ENCODE assay signal across 24 cellular contexts in the genomic region with DNA sequence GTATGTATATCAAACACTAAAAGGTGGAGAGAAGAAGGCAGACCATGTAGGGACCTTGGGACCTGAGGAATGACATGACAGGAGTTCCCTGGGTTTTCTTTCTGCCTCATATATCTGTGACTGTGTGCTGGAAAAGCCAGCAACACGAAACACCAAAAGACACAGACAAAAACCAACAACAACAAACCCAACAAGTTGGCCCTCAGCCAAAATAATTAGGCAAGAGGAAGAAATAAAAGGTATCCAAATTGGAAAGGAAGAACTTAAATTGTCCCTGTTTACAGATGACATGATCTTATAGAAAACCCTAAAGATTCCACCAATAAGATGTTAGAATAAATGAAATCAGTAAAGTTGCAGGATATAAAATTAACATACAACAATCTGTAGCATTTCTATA. TPM values are rescaled to one million over a fixed set of nuclear protein-coding genes. Genes with fewer than 3 reads are reported as not detected.
"Had no signal": no experiment of that assay in that cellular context is flagged by ENCODE, and none has a peak within 500 bp of the region (broad histone marks: within the 10 kb centered on the region; RNA-seq: fewer than 3 reads in every experiment).

No MANE protein-coding gene starts in this region.

- H3K27ac ChIP-seq: foreskin keratinocyte, SK-N-MC, WERI-Rb-1 had no signal

- H3K27ac Mint-ChIP-seq: activated naive CD8-positive, alpha-beta T cell; mesothelial cell of epicardium; stimulated activated memory B cell treated with anti-CD40 and anti-IgM and Interleukin-4, amounts not matched to agents 10 μg/mL and 1 μg/mL and 100 μg/mL, for 72 hours; T-cell had no signal

- H3K4me3 Mint-ChIP-seq: activated naive CD8-positive, alpha-beta T cell; activated T-cell treated with anti-CD3 and anti-CD28 coated beads, Interleukin-2, amount 50 U/mL, for 4 hours; mesothelial cell of epicardium; stimulated activated memory B cell treated with anti-CD40 and anti-IgM and Interleukin-4, amounts not matched to agents 10 μg/mL and 1 μg/mL and 100 μg/mL, for 72 hours; T-cell had no signal

- ATAC-seq: activated T-cell treated with anti-CD3 and anti-CD28 coated beads, Interleukin-2, amount 50 U/mL, for 4 hours; naive thymus-derived CD4-positive, alpha-beta T cell; stimulated activated memory B cell treated with anti-CD40 and anti-IgM and Interleukin-4, amounts not matched to agents 10 μg/mL and 1 μg/mL and 100 μg/mL, for 72 hours; T-cell had no signal

- H3K36me3 Mint-ChIP-seq: activated naive CD8-positive, alpha-beta T cell; mesothelial cell of epicardium; stimulated activated memory B cell treated with anti-CD40 and anti-IgM and Interleukin-4, amounts not matched to agents 10 μg/mL and 1 μg/mL and 100 μg/mL, for 72 hours; T-cell had no signal

- H3K9me3 Mint-ChIP-seq: activated T-cell treated with anti-CD3 and anti-CD28 coated beads, Interleukin-2, amount 50 U/mL, for 4 hours; naive thymus-derived CD4-positive, alpha-beta T cell; stimulated activated memory B cell treated with anti-CD40 and anti-IgM and Interleukin-4, amounts not matched to agents 10 μg/mL and 1 μg/mL and 100 μg/mL, for 72 hours; T-cell had no signal

- H3K4me1 ChIP-seq: foreskin keratinocyte had no signal

- H3K4me1 Mint-ChIP-seq: stimulated activated memory B cell treated with anti-CD40 and anti-IgM and Interleukin-4, amounts not matched to agents 10 μg/mL and 1 μg/mL and 100 μg/mL, for 72 hours; T-cell had no signal

- H3K4me3 ChIP-seq: coronary artery, lung, SK-N-MC had no signal

- H3K36me3 ChIP-seq: WERI-Rb-1 had no signal

- H3K27me3 Mint-ChIP-seq: activated naive CD8-positive, alpha-beta T cell had no signal

- DNase-seq: activated CD4-positive, alpha-beta T cell treated with anti-CD3 and anti-CD28 coated beads, Interleukin-2, amount 50 U/mL, for 48 hours; activated gamma-delta T cell; activated T-cell treated with anti-CD3 and anti-CD28 coated beads, Interleukin-2, amount 50 U/mL, for 4 hours; amniotic stem cell; central memory CD4-positive, alpha-beta T cell; effector CD4-positive, alpha-beta T cell; foreskin keratinocyte; glutamatergic neuron; hypothalamus; kidney glomerular epithelial cell; naive thymus-derived CD4-positive, alpha-beta T cell; retina; stimulated activated CD4-positive, alpha-beta T cell treated with anti-CD3 and anti-CD28 coated beads, Interleukin-2, amount 100 ng/mL, for 48 hours; T-cell; WERI-Rb-1 had no signal

RNA-seq across cellular contexts. Expression of gene ABO, which starts 21.7 kb away (rescaled TPM):
- total RNA-seq: endothelial cell of umbilical vein, foreskin keratinocyte had no signal

RNA-seq across cellular contexts. Expression of gene OBP2B, which starts 44.2 kb away (rescaled TPM):
- total RNA-seq: activated T-cell treated with anti-CD3 and anti-CD28 coated beads, Interleukin-2, amount 50 U/mL, for 4 hours; endothelial cell of umbilical vein; foreskin keratinocyte; lung; mesothelial cell of epicardium; naive thymus-derived CD4-positive, alpha-beta T cell; subcutaneous adipose tissue; T-cell; ureter had no signal
